ENCODE assay signal across 8 cellular contexts in genomic region chr14:34301107-34301734, GRCh38.
DNase-seq lines count a peak whose midpoint lies in the region; ATAC-seq and TF ChIP-seq lines count a peak whose summit lies in the region.

No MANE protein-coding gene starts in this region.

- intact Hi-C loops in activated naive CD4-positive, alpha-beta T cell treated with anti-CD3 and anti-CD28 coated beads for 36 hours (cut with micrococcal nuclease) = loop anchor here (1.0 to 5.0 kb wide), 4 partner anchors 74 to 1725 kb away; no protein-coding TSS in a partner anchor

- CTCF ChIA-PET in activated naive CD4-positive, alpha-beta T cell treated with anti-CD3 and anti-CD28 coated beads for 36 hours (lab: Charles Lee) = interaction anchor here (0.6 to 4.0 kb wide), 11 partner anchors 9 to 463 kb away, joined by 3 to 31 read pairs (median 3); no protein-coding TSS in a partner anchor
- CTCF ChIA-PET in RWPE1 (lab: Yijun Ruan, JAX) = interaction anchor here (0.5 to 1.3 kb wide), 6 partner anchors 36 to 1733 kb away, joined by 3 to 5 read pairs (median 4); no protein-coding TSS in a partner anchor

- ATAC-seq in HG03108 (IDR thresholded peaks at IDR 0.05; ENCODE audit: unreplicated experiment) = no peak

- H2AFZ ChIP-seq in MM.1S (ENCODE audit: low read length) = no peak overlapping the region

- peak; percentile 43 for TF ChIP-seq CTCF in MM.1S (IDR thresholded peaks at IDR 0.05; ENCODE audit: low read length)
- peak; percentile 19; the same call in 1 of the 2 replicates for TF ChIP-seq CTCF in RWPE1 (conservative IDR thresholded peaks at IDR 0.05; ENCODE audit: low read depth)
- TF ChIP-seq CTCF in fibroblast of pulmonary artery (IDR thresholded peaks at IDR 0.05; ENCODE audit: low read length, missing control alignments) = peak; percentile 60

- no peak overlapping the region for H3K27ac Mint-ChIP-seq in activated naive CD4-positive, alpha-beta T cell treated with anti-CD3 and anti-CD28 coated beads for 36 hours
- no peak overlapping the region for H3K27ac Mint-ChIP-seq in T-helper 2 cell treated with Interferon-gamma antibody and Interleukin-4, amounts not matched to agents 5 μg/mL and 100 μg/mL, for 36 hours

- no peaks in the 10 kb centered on the region for H3K9me3 ChIP-seq in MM.1S (replicated peaks; ENCODE audit: insufficient read depth, low read length)

- H3K9me3 Mint-ChIP-seq in activated naive CD4-positive, alpha-beta T cell treated with anti-CD3 and anti-CD28 coated beads for 36 hours = no peaks in the 10 kb centered on the region
- no peaks in the 10 kb centered on the region for H3K9me3 Mint-ChIP-seq in T-helper 2 cell treated with Interferon-gamma antibody and Interleukin-4, amounts not matched to agents 5 μg/mL and 100 μg/mL, for 36 hours

- H3K4me1 Mint-ChIP-seq in activated naive CD4-positive, alpha-beta T cell treated with anti-CD3 and anti-CD28 coated beads for 36 hours (ENCODE audit: low read depth) = no peaks in the 10 kb centered on the region
- H3K4me1 Mint-ChIP-seq in T-helper 2 cell treated with Interferon-gamma antibody and Interleukin-4, amounts not matched to agents 5 μg/mL and 100 μg/mL, for 36 hours (ENCODE audit: low read depth) = no peaks in the 10 kb centered on the region

- H3F3A ChIP-seq in MM.1S (ENCODE audit: insufficient read depth, low read length) = no peaks in the 10 kb centered on the region

- H3K27ac ChIP-seq in MM.1S (ENCODE audit: low read length) (no peak overlapping the region), RWPE1 (no peak overlapping the region)

- H3K4me3 Mint-ChIP-seq in activated naive CD4-positive, alpha-beta T cell treated with anti-CD3 and anti-CD28 coated beads for 36 hours = no peak overlapping the region
- no peak overlapping the region for H3K4me3 Mint-ChIP-seq in T-helper 2 cell treated with Interferon-gamma antibody and Interleukin-4, amounts not matched to agents 5 μg/mL and 100 μg/mL, for 36 hours

- H3K4me2 ChIP-seq in MM.1S (ENCODE audit: low read depth, low read length) = no peak overlapping the region

- H3K79me2 ChIP-seq in MM.1S (ENCODE audit: low read length) = no peaks in the 10 kb centered on the region

- no peaks in the 10 kb centered on the region for H3K9me2 ChIP-seq in MM.1S (replicated peaks; ENCODE audit: insufficient read depth, low read length)

- H3K27me3 ChIP-seq in MM.1S (replicated peaks; ENCODE audit: insufficient read depth, low read length) = no peaks in the 10 kb centered on the region

- peak; percentile 13 for DNase-seq in activated naive CD4-positive, alpha-beta T cell treated with anti-CD3 and anti-CD28 coated beads for 36 hours
- DNase-seq in activated naive CD4-positive, alpha-beta T cell treated with anti-CD3 and anti-CD28 coated beads, Interleukin-2, amount 50 U/mL, for 16 hours = no peak
- DNase-seq in MM.1S (peak; percentile 15), RWPE1 (ENCODE audit: low spot score) (peak; percentile 37), fibroblast of pulmonary artery (ENCODE audit: low read depth) (peak; percentile 56), pons (ENCODE audit: low spot score) (peak; percentile 91)
- no peak for DNase-seq in T-helper 2 cell treated with Interferon-gamma antibody and Interleukin-4, amounts not matched to agents 5 μg/mL and 100 μg/mL, for 36 hours (ENCODE audit: low spot score)

- no peaks in the 10 kb centered on the region for H4K20me1 ChIP-seq in MM.1S (ENCODE audit: insufficient read depth, low read length)

- no peaks in the 10 kb centered on the region for H3K4me1 ChIP-seq in MM.1S (ENCODE audit: low read length)

- no peak overlapping the region for H3K9ac ChIP-seq in MM.1S (ENCODE audit: low read length)

- no peak overlapping the region for H3K4me3 ChIP-seq in MM.1S (ENCODE audit: low read length)
- no peak overlapping the region for H3K4me3 ChIP-seq in fibroblast of pulmonary artery (replicated peaks; ENCODE audit: low read depth, low read length)

- POLR2A ChIA-PET in RWPE1 (lab: Yijun Ruan, JAX; ENCODE audit: low non-redundant PET) = no interaction called here

- H3K36me3 ChIP-seq in MM.1S (replicated peaks; ENCODE audit: insufficient read depth, low read length) = no peaks in the 10 kb centered on the region

- no peaks in the 10 kb centered on the region for H3K36me3 Mint-ChIP-seq in activated naive CD4-positive, alpha-beta T cell treated with anti-CD3 and anti-CD28 coated beads for 36 hours (ENCODE audit: low read depth)
- H3K36me3 Mint-ChIP-seq in T-helper 2 cell treated with Interferon-gamma antibody and Interleukin-4, amounts not matched to agents 5 μg/mL and 100 μg/mL, for 36 hours (ENCODE audit: low read depth) = no peaks in the 10 kb centered on the region

- no peaks in the 10 kb centered on the region for H3K27me3 Mint-ChIP-seq in activated naive CD4-positive, alpha-beta T cell treated with anti-CD3 and anti-CD28 coated beads for 36 hours (ENCODE audit: low read depth)
- H3K27me3 Mint-ChIP-seq in T-helper 2 cell treated with Interferon-gamma antibody and Interleukin-4, amounts not matched to agents 5 μg/mL and 100 μg/mL, for 36 hours (ENCODE audit: low read depth) = no peaks in the 10 kb centered on the region

Comparison
In these comparisons a context has a peak if more than half of its experiments do, and no peak if none do; other contexts are left out.
1. DNase-seq: peak in activated naive CD4-positive, alpha-beta T cell treated with anti-CD3 and anti-CD28 coated beads for 36 hours (single experiment), MM.1S (single experiment), RWPE1 (single experiment), fibroblast of pulmonary artery (single experiment) and pons (single experiment); none in activated naive CD4-positive, alpha-beta T cell treated with anti-CD3 and anti-CD28 coated beads, Interleukin-2, amount 50 U/mL, for 16 hours (single experiment) and T-helper 2 cell treated with Interferon-gamma antibody and Interleukin-4, amounts not matched to agents 5 μg/mL and 100 μg/mL, for 36 hours (single experiment).
2. Peak in every context shown above with its lines, with median percentiles within 50 percentile points of each other: CTCF ChIP-seq.